8 cellular contexts compared by ENCODE assay signal in genomic region chr2:234544659-234545611, GRCh38. TPM values are rescaled to one million over a fixed set of nuclear protein-coding genes. Genes with fewer than 3 reads are reported as not detected.
DNase-seq lines count a peak whose midpoint lies in the region; ATAC-seq and FAIRE-seq lines count a peak whose summit lies in the region.

No MANE protein-coding gene starts in this region.

- peaks cover 18 to 33% of the 10 kb centered on the region in 2 donors for H3K27me3 Mint-ChIP-seq in T-cell

- H3K36me3 Mint-ChIP-seq in T-cell: no peaks in the 10 kb centered on the region

- no peak overlapping the region for H3K4me3 Mint-ChIP-seq in T-cell

- DNase-seq in AG08395 (ENCODE audit: low spot score) (peak; percentile 61), GM18507 (ENCODE audit: extremely low spot score, insufficient read length, low read depth) (peak; percentile 47), KG1 (lab: John Stamatoyannopoulos, UW) (peak; percentile 36), T-cell (peak; percentile 45 to 79 (median 71)), amygdala (lab: John Stamatoyannopoulos, UW) (peak in 44 of 56 donors; percentile 3 to 71 (median 32)), iPS DF 19.7 (ENCODE audit: low read depth, low spot score) (peak; percentile 50)
- DNase-seq in stimulated activated CD4-positive, alpha-beta T cell treated with anti-CD3 and anti-CD28 coated beads, Interleukin-12 subunit alpha, Interleukin-12 subunit beta, amount 100 ng/mL, for 4 hours: peak; percentile 69

- peak; percentile 85 for FAIRE-seq in GM18507 (lab: Jason Lieb, UNC)

- no peak overlapping the region for H3K27ac Mint-ChIP-seq in T-cell

- POLR2A ChIA-PET in T-cell (lab: Charles Lee): no interaction called here

- ATAC-seq in T-cell (replicated peaks in 1 of 4) (peak; percentile 86 to 94 (median 92)), HG03565 (IDR thresholded peaks at IDR 0.05; ENCODE audit: unreplicated experiment) (no peak)

- CTCF ChIA-PET in T-cell (lab: Charles Lee): interaction anchor here (0.5 to 2.8 kb wide), 23 partner anchors 9 to 1469 kb away, joined by 3 to 22 read pairs (median 4); no protein-coding TSS in a partner anchor

- peaks cover 4 to 6% (median 6%) of the 10 kb centered on the region in 3 donors for H3K4me1 Mint-ChIP-seq in T-cell

- H3K9me3 Mint-ChIP-seq in T-cell: peaks cover 0 to under 1% (median 0%) of the 10 kb centered on the region in 3 donors

RNA-seq across cellular contexts. Expression of gene ARL4C, which starts 48.1 kb away (rescaled TPM):
- 100 to 1,000 TPM; 209 to 424 (median 294) TPM for total RNA-seq in T-cell
